1 cellular context compared by ENCODE assay signal in genomic region chr11:59560702-59561469, GRCh38.
TF ChIP-seq lines count a peak whose summit lies in the region.

No MANE protein-coding gene starts in this region.

TF ChIP-seq in HepG2, 621 proteins besides CTCF, POLR2A, EP300 and RAD21 (continued from another document and continues in another):
- TF ChIP-seq, protein P1, sequence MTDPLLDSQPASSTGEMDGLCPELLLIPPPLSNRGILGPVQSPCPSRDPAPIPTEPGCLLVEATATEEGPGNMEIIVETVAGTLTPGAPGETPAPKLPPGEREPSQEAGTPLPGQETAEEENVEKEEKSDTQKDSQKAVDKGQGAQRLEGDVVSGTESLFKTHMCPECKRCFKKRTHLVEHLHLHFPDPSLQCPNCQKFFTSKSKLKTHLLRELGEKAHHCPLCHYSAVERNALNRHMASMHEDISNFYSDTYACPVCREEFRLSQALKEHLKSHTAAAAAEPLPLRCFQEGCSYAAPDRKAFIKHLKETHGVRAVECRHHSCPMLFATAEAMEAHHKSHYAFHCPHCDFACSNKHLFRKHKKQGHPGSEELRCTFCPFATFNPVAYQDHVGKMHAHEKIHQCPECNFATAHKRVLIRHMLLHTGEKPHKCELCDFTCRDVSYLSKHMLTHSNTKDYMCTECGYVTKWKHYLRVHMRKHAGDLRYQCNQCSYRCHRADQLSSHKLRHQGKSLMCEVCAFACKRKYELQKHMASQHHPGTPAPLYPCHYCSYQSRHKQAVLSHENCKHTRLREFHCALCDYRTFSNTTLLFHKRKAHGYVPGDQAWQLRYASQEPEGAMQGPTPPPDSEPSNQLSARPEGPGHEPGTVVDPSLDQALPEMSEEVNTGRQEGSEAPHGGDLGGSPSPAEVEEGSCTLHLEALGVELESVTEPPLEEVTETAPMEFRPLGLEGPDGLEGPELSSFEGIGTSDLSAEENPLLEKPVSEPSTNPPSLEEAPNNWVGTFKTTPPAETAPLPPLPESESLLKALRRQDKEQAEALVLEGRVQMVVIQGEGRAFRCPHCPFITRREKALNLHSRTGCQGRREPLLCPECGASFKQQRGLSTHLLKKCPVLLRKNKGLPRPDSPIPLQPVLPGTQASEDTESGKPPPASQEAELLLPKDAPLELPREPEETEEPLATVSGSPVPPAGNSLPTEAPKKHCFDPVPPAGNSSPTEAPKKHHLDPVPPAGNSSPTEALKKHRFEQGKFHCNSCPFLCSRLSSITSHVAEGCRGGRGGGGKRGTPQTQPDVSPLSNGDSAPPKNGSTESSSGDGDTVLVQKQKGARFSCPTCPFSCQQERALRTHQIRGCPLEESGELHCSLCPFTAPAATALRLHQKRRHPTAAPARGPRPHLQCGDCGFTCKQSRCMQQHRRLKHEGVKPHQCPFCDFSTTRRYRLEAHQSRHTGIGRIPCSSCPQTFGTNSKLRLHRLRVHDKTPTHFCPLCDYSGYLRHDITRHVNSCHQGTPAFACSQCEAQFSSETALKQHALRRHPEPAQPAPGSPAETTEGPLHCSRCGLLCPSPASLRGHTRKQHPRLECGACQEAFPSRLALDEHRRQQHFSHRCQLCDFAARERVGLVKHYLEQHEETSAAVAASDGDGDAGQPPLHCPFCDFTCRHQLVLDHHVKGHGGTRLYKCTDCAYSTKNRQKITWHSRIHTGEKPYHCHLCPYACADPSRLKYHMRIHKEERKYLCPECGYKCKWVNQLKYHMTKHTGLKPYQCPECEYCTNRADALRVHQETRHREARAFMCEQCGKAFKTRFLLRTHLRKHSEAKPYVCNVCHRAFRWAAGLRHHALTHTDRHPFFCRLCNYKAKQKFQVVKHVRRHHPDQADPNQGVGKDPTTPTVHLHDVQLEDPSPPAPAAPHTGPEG (CRISPR knock-in tag; IDR thresholded peaks at IDR 0.05), result no peak
- TF ChIP-seq NR2C2 (CRISPR knock-in tag; IDR thresholded peaks at IDR 0.05; ENCODE audit: borderline replicate concordance) (no peak), CHD2 (IDR thresholded peaks at IDR 0.05; ENCODE audit: low read depth, low read length) (no peak), ZNF672 (CRISPR knock-in tag; IDR thresholded peaks at IDR 0.05) (no peak), ZNF639 (CRISPR knock-in tag; conservative IDR thresholded peaks at IDR 0.05) (no peak), SRSF1 (optimal IDR thresholded peaks at IDR 0.05; ENCODE audit: low read depth, low read length) (no peak), PAF1 (CRISPR knock-in tag; IDR thresholded peaks at IDR 0.05) (no peak), MEIS1 (CRISPR knock-in tag; IDR thresholded peaks at IDR 0.05; ENCODE audit: borderline replicate concordance) (no peak), MIER3 (CRISPR knock-in tag; IDR thresholded peaks at IDR 0.05; ENCODE audit: borderline replicate concordance) (no peak), ZNF260 (CRISPR knock-in tag; IDR thresholded peaks at IDR 0.05; ENCODE audit: borderline replicate concordance, low read depth) (no peak), ISX (CRISPR knock-in tag; conservative IDR thresholded peaks at IDR 0.05) (no peak), ZMYM4 (CRISPR knock-in tag; IDR thresholded peaks at IDR 0.05) (no peak; the same call in 1 of the 2 replicates), ZNF460 (CRISPR knock-in tag; IDR thresholded peaks at IDR 0.05; ENCODE audit: borderline replicate concordance) (no peak; the same call in 1 of the 2 replicates), ZNF326 (CRISPR knock-in tag; IDR thresholded peaks at IDR 0.05; ENCODE audit: borderline replicate concordance) (no peak), DMTF1 (CRISPR knock-in tag; IDR thresholded peaks at IDR 0.05) (no peak), NRL (CRISPR knock-in tag; IDR thresholded peaks at IDR 0.05; ENCODE audit: borderline replicate concordance) (no peak), KLF6 (CRISPR knock-in tag; IDR thresholded peaks at IDR 0.05) (no peak), HDAC6 (IDR thresholded peaks at IDR 0.05; ENCODE audit: low read depth, low read length) (no peak), ZNF251 (CRISPR knock-in tag; IDR thresholded peaks at IDR 0.05) (no peak), POLR2AphosphoS2 (IDR thresholded peaks at IDR 0.05; ENCODE audit: low read depth, low read length) (no peak), ZMYM2 (CRISPR knock-in tag; IDR thresholded peaks at IDR 0.05) (peak; percentile 84; the same call in 1 of the 2 replicates), KLF13 (CRISPR knock-in tag; IDR thresholded peaks at IDR 0.05) (no peak), TRIM24 (CRISPR knock-in tag; IDR thresholded peaks at IDR 0.05) (no peak), CCDC6 (CRISPR knock-in tag; IDR thresholded peaks at IDR 0.05) (no peak), SMYD3 (CRISPR knock-in tag; IDR thresholded peaks at IDR 0.05) (no peak), ZNF24 (IDR thresholded peaks at IDR 0.05) (no peak), LCORL (IDR thresholded peaks at IDR 0.05) (no peak), LCORL (CRISPR knock-in tag; IDR thresholded peaks at IDR 0.05) (no peak), CAMTA2 (CRISPR knock-in tag; IDR thresholded peaks at IDR 0.05; ENCODE audit: borderline replicate concordance) (no peak), AKAP8 (CRISPR knock-in tag; IDR thresholded peaks at IDR 0.05) (no peak), ZNF44 (CRISPR knock-in tag; IDR thresholded peaks at IDR 0.05) (no peak)
- TF ChIP-seq, protein P2, sequence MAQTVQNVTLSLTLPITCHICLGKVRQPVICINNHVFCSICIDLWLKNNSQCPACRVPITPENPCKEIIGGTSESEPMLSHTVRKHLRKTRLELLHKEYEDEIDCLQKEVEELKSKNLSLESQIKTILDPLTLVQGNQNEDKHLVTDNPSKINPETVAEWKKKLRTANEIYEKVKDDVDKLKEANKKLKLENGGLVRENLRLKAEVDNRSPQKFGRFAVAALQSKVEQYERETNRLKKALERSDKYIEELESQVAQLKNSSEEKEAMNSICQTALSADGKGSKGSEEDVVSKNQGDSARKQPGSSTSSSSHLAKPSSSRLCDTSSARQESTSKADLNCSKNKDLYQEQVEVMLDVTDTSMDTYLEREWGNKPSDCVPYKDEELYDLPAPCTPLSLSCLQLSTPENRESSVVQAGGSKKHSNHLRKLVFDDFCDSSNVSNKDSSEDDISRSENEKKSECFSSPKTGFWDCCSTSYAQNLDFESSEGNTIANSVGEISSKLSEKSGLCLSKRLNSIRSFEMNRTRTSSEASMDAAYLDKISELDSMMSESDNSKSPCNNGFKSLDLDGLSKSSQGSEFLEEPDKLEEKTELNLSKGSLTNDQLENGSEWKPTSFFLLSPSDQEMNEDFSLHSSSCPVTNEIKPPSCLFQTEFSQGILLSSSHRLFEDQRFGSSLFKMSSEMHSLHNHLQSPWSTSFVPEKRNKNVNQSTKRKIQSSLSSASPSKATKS (CRISPR knock-in tag; IDR thresholded peaks at IDR 0.05), result no peak; the same call in 1 of the 2 replicates
- TF ChIP-seq, protein P3, sequence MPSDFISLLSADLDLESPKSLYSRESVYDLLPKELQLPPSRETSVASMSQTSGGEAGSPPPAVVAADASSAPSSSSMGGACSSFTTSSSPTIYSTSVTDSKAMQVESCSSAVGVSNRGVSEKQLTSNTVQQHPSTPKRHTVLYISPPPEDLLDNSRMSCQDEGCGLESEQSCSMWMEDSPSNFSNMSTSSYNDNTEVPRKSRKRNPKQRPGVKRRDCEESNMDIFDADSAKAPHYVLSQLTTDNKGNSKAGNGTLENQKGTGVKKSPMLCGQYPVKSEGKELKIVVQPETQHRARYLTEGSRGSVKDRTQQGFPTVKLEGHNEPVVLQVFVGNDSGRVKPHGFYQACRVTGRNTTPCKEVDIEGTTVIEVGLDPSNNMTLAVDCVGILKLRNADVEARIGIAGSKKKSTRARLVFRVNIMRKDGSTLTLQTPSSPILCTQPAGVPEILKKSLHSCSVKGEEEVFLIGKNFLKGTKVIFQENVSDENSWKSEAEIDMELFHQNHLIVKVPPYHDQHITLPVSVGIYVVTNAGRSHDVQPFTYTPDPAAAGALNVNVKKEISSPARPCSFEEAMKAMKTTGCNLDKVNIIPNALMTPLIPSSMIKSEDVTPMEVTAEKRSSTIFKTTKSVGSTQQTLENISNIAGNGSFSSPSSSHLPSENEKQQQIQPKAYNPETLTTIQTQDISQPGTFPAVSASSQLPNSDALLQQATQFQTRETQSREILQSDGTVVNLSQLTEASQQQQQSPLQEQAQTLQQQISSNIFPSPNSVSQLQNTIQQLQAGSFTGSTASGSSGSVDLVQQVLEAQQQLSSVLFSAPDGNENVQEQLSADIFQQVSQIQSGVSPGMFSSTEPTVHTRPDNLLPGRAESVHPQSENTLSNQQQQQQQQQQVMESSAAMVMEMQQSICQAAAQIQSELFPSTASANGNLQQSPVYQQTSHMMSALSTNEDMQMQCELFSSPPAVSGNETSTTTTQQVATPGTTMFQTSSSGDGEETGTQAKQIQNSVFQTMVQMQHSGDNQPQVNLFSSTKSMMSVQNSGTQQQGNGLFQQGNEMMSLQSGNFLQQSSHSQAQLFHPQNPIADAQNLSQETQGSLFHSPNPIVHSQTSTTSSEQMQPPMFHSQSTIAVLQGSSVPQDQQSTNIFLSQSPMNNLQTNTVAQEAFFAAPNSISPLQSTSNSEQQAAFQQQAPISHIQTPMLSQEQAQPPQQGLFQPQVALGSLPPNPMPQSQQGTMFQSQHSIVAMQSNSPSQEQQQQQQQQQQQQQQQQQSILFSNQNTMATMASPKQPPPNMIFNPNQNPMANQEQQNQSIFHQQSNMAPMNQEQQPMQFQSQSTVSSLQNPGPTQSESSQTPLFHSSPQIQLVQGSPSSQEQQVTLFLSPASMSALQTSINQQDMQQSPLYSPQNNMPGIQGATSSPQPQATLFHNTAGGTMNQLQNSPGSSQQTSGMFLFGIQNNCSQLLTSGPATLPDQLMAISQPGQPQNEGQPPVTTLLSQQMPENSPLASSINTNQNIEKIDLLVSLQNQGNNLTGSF (CRISPR knock-in tag; IDR thresholded peaks at IDR 0.05), result no peak
- TF ChIP-seq, protein P4, sequence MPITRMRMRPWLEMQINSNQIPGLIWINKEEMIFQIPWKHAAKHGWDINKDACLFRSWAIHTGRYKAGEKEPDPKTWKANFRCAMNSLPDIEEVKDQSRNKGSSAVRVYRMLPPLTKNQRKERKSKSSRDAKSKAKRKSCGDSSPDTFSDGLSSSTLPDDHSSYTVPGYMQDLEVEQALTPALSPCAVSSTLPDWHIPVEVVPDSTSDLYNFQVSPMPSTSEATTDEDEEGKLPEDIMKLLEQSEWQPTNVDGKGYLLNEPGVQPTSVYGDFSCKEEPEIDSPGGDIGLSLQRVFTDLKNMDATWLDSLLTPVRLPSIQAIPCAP (CRISPR knock-in tag; IDR thresholded peaks at IDR 0.05; ENCODE audit: low read depth), result no peak
- TF ChIP-seq, protein P5, sequence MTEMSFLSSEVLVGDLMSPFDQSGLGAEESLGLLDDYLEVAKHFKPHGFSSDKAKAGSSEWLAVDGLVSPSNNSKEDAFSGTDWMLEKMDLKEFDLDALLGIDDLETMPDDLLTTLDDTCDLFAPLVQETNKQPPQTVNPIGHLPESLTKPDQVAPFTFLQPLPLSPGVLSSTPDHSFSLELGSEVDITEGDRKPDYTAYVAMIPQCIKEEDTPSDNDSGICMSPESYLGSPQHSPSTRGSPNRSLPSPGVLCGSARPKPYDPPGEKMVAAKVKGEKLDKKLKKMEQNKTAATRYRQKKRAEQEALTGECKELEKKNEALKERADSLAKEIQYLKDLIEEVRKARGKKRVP (CRISPR knock-in tag; IDR thresholded peaks at IDR 0.05), result 0 out of 4 replicates have a peak, but pooled peaks of 1 of the 2 experiments have one; percentile 33
- TF ChIP-seq, protein P6, sequence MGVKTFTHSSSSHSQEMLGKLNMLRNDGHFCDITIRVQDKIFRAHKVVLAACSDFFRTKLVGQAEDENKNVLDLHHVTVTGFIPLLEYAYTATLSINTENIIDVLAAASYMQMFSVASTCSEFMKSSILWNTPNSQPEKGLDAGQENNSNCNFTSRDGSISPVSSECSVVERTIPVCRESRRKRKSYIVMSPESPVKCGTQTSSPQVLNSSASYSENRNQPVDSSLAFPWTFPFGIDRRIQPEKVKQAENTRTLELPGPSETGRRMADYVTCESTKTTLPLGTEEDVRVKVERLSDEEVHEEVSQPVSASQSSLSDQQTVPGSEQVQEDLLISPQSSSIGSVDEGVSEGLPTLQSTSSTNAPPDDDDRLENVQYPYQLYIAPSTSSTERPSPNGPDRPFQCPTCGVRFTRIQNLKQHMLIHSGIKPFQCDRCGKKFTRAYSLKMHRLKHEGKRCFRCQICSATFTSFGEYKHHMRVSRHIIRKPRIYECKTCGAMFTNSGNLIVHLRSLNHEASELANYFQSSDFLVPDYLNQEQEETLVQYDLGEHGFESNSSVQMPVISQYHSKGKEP (CRISPR knock-in tag; IDR thresholded peaks at IDR 0.05), result no peak
- TF ChIP-seq, protein P7, sequence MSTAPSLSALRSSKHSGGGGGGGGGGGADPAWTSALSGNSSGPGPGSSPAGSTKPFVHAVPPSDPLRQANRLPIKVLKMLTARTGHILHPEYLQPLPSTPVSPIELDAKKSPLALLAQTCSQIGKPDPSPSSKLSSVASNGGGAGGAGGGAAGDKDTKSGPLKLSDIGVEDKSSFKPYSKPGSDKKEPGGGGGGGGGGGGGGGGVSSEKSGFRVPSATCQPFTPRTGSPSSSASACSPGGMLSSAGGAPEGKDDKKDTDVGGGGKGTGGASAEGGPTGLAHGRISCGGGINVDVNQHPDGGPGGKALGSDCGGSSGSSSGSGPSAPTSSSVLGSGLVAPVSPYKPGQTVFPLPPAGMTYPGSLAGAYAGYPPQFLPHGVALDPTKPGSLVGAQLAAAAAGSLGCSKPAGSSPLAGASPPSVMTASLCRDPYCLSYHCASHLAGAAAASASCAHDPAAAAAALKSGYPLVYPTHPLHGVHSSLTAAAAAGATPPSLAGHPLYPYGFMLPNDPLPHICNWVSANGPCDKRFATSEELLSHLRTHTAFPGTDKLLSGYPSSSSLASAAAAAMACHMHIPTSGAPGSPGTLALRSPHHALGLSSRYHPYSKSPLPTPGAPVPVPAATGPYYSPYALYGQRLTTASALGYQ (CRISPR knock-in tag; IDR thresholded peaks at IDR 0.05), result no peak
